1 cellular context compared by ENCODE assay signal in the genomic region with DNA sequence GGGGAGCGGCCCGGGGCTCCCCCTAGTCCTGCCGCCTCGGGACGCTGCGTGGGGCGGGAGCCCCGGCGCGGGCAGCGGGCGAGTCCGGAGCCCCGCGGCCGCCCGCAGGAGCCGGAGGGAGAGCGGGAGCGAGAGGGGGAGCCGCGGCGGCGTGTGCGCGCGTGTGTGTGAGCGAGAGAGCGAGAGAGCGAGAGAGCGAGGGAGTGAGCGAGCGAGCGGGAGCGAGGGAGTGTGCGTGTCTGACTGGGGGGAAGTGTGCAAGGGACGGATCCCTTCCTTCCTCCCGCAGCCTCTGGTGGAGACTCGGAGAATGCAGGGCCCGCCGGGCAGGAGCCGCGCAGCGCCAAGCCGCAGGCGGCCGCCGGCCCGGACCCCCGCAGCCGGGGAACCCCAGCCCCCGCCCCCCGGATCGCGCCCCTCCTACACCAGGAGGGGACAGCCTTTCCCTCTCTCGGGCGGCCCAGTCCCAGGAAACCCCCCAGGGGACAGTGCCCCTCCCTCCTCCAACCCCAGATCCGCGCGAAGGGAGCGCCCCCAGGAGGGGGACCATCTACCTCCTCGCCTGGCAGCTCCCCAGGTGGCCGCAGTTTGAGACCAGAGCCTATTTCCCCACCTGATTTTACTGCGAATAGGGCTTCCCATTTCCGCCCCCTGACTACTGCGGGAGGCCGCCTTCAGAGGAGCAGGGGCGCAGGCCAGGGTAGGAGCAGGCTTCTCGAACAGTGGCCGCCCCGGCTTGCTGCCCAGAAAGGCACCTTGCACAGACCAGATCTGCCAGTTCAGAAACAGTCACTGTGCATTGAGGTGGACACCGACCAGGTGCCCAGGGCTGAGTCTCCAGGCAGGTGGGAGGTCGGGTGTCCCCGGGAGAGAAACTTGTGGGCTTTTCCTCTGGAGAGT.
TF ChIP-seq lines count a peak whose summit lies in the region.

Gene CDH22, minus strand, starts transcription at position 241 of the 900 bp plus-strand sequence. CDS start 57,204 bp downstream, outside the sequence.

TF ChIP-seq in SK-N-SH, 30 proteins besides CTCF, POLR2A, EP300 and RAD21 (continued from another document):
- TF ChIP-seq REST (IDR thresholded peaks at IDR 0.05; ENCODE audit: low read depth, low read length) (no peak), NFIC (IDR thresholded peaks at IDR 0.05; ENCODE audit: borderline replicate concordance) (no peak)
